ENCODE assay signal across 10 cellular contexts in the genomic region with DNA sequence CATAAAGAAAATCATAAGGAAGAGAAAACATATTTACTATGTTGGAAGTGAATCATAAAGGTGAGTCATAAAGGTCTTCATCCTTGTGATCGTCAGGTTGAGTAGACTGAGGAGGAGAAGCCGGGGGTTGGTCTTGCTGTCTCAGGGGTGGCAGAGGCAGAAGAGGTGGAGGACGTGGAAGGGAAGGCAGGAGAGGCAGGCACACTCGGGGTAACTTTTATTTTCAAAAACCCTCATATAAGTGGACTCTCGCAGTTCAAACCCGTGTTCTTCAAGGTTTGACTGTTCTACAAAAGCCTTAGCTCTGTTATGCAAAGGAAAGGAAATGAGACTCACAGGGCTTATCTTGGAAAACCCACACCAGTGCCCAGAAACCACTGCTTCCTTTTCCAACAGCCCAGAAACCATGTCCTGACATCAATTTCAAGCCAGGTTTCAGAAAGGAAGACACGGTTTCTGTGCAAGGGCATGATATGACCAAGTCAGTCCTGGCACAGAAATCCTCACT. TPM values are rescaled to one million over a fixed set of nuclear protein-coding genes. Genes with fewer than 3 reads are reported as not detected.
DNase-seq lines count a peak whose midpoint lies in the region; ATAC-seq, FAIRE-seq and TF ChIP-seq lines count a peak whose summit lies in the region.
"Had no signal": no experiment of that assay in that cellular context is flagged by ENCODE, and none has a peak within 500 bp of the region (broad histone marks: within the 10 kb centered on the region; RNA-seq: fewer than 3 reads in every experiment).

No MANE protein-coding gene starts in this region.

- H3K79me2 ChIP-seq in K562 (ENCODE audit: control insufficient read depth, insufficient read depth, low read length) = no peaks in the 10 kb centered on the region

- BruUV-seq in K562 (replicated peaks; lab: Mats Ljungman, UMichigan) = no TSS peak

- ATAC-seq in K562 (no peak), GM21576 (IDR thresholded peaks at IDR 0.05; ENCODE audit: unreplicated experiment) (no peak)

- H3K36me3 ChIP-seq in K562 (ENCODE audit: control insufficient read depth, insufficient read depth, low read length) = no peaks in the 10 kb centered on the region

- H3K27me3 ChIP-seq in K562 (ENCODE audit: control insufficient read depth in 2 of 2, insufficient read depth in 2 of 2, low read length in 2 of 2) = peaks cover 10 to 19% of the 10 kb centered on the region in 2 experiments; a peak in 4 of 5 replicates

- TF ChIP-seq EP300 in K562 (IDR thresholded peaks at IDR 0.05; ENCODE audit: low read length) = no peak

- H3K27ac ChIP-seq in K562 (ENCODE audit: extremely low read depth, low read depth, low read length) = no peak overlapping the region
- H3K27ac ChIP-seq: 22Rv1 had no signal

- no peaks in the 10 kb centered on the region for H3K9me3 ChIP-seq in K562 (replicated peaks; ENCODE audit: control insufficient read depth, insufficient read depth, low read depth, low read length)

- intact Hi-C loops in K562 (cut with micrococcal nuclease) = no loop called here

- in situ Hi-C loops in K562 (cut with MboI) = no loop called here

- TF ChIP-seq CTCF in K562 (IDR thresholded peaks at IDR 0.05 in 2 of 3, conservative IDR thresholded peaks at IDR 0.05 in 1 of 3; ENCODE audit: insufficient read depth in 2 of 3, low read depth in 1 of 3, low read length in 3 of 3) (no peak), GM10266 (IDR thresholded peaks at IDR 0.05; ENCODE audit: control insufficient read depth, insufficient read depth, low read depth, missing control alignments) (no peak)

- no peak overlapping the region for H3K9ac ChIP-seq in K562 (ENCODE audit: insufficient read depth in 1 of 2, low read depth in 2 of 2, low read length in 2 of 2)

- no peaks in the 10 kb centered on the region for H3K9me1 ChIP-seq in K562 (ENCODE audit: control insufficient read depth, insufficient read depth, low read length)

- H3K4me3 ChIP-seq in K562 = no peak overlapping the region

- H4K20me1 ChIP-seq in K562 (replicated peaks; ENCODE audit: control insufficient read depth, insufficient read depth, low read length) = no peaks in the 10 kb centered on the region

- no peak for FAIRE-seq in K562 (lab: Jason Lieb, UNC)

- DNase-seq in DMS53 (lab: John Stamatoyannopoulos, UW) (peak; percentile 50), DMS53 treated with DMSO at 0.1 percent for 48 hours (lab: John Stamatoyannopoulos, UW; ENCODE audit: unreplicated experiment) (no peak), SKM-1 treated with dmso at 0.1 percent for 144 hours (lab: John Stamatoyannopoulos, UW; ENCODE audit: unreplicated experiment) (peak; percentile 11), K562 (ENCODE audit: extremely low read depth in 1 of 4, low spot score in 3 of 4) (no peak), NCI-H82 treated with DMSO at 0.1 percent for 48 hours (lab: John Stamatoyannopoulos, UW; ENCODE audit: unreplicated experiment) (no peak), GM10266 (ENCODE audit: extremely low spot score) (no peak)
- DNase-seq in stimulated activated CD8-positive, alpha-beta memory T cell treated with anti-CD3 and anti-CD28 coated beads, Interleukin-15, amount 100 ng/mL, for 4 hours (ENCODE audit: low read depth in 2 of 2) = peak; percentile 2 to 4
- DNase-seq: NCI-H2107 had no signal

- TF ChIP-seq RAD21 in K562 (CRISPR knock-in tag; conservative IDR thresholded peaks at IDR 0.05 in 1 of 2, IDR thresholded peaks at IDR 0.05 in 1 of 2) = no peak

- H3K4me1 ChIP-seq in K562 (replicated peaks in 1 of 2; ENCODE audit: control insufficient read depth in 2 of 2, insufficient read depth in 2 of 2, low read length in 2 of 2) = no peaks in the 10 kb centered on the region

- POLR2A ChIA-PET in K562 (lab: Yijun Ruan, JAX) = interaction anchor here (0.9 kb wide), 1 partner anchor 11 kb away, joined by 3 read pairs; no protein-coding TSS in a partner anchor

- CTCF ChIA-PET in K562 (lab: Yijun Ruan, JAX; ENCODE audit: low intra/inter-chr PET ratio) = no interaction called here

- 2% methylated on average over 7 of the region's 7 CpGs for WGBS in K562 (ENCODE audit: insufficient coverage, low coverage, missing lambda C conversion rate)

- H2AFZ ChIP-seq in K562 (ENCODE audit: low read depth, low read length) = no peak overlapping the region

- TF ChIP-seq POLR2A in K562 (conservative IDR thresholded peaks at IDR 0.05) = no peak

- no peak overlapping the region for H3K4me2 ChIP-seq in K562 (ENCODE audit: insufficient read depth, low read length)

TF ChIP-seq in K562, 482 proteins besides CTCF, POLR2A, EP300 and RAD21:
- TF ChIP-seq HDAC6 (IDR thresholded peaks at IDR 0.05; ENCODE audit: low read depth, low read length) = no peak
- TF ChIP-seq PTTG1 (tag; IDR thresholded peaks at IDR 0.05; ENCODE audit: low read depth) = no peak
- no peak for TF ChIP-seq KDM1A (IDR thresholded peaks at IDR 0.05)
- no peak for TF ChIP-seq HDAC3 (IDR thresholded peaks at IDR 0.05; ENCODE audit: borderline replicate concordance, partially characterized antibody)
- peak; percentile 39; the same call in 1 of the 2 replicates for TF ChIP-seq FOSL1 (tag; conservative IDR thresholded peaks at IDR 0.05)
- TF ChIP-seq, protein P1, sequence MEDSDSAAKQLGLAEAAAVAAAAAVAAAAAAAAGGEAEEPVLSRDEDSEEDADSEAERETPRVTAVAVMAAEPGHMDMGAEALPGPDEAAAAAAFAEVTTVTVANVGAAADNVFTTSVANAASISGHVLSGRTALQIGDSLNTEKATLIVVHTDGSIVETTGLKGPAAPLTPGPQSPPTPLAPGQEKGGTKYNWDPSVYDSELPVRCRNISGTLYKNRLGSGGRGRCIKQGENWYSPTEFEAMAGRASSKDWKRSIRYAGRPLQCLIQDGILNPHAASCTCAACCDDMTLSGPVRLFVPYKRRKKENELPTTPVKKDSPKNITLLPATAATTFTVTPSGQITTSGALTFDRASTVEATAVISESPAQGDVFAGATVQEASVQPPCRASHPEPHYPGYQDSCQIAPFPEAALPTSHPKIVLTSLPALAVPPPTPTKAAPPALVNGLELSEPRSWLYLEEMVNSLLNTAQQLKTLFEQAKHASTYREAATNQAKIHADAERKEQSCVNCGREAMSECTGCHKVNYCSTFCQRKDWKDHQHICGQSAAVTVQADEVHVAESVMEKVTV (CRISPR knock-in tag; IDR thresholded peaks at IDR 0.05) = no peak
- no peak for TF ChIP-seq HCFC1 (IDR thresholded peaks at IDR 0.05; ENCODE audit: low read depth, low read length)

RNA-seq across cellular contexts. Expression of gene SMCO2, which starts 14.0 kb away (rescaled TPM):
- total RNA-seq in K562 (2011; cell fraction: chromatin; rRNA removed; ENCODE audit: low replicate concordance) = not detected in 2 replicates
- total RNA-seq in K562 (2011; cell fraction: nucleolus; rRNA removed) = not detected in 2 replicates
- not detected in 2 replicates for total RNA-seq in K562 (2011; cell fraction: nucleoplasm; rRNA removed)
- total RNA-seq in K562 (2014; rRNA removed) (not detected in 2 replicates), K562 (2014; rRNA removed; fragmentation: Illumina TruSeq; extraction: Trizol) (not detected in 2 replicates), K562 (2015; rRNA removed; fragmentation: Illumina TruSeq; extraction: Trizol) (not detected in 2 replicates), K562 (2021) (not detected in 2 replicates)
- polyA plus RNA-seq in K562 (2011; rRNA removed) (not detected in 2 replicates), K562 (2014; fragmentation: Illumina TruSeq; extraction: Trizol) (not detected in 2 replicates), K562 (2014; fragmentation: Nextera tagmentation; extraction: Ambion mirVana) (not detected), K562 (2014; rRNA removed) (not detected in 2 replicates)
- polyA plus RNA-seq in K562 (2011; cell fraction: cytosol; rRNA removed) = not detected in 2 replicates
- not detected in 2 replicates for polyA plus RNA-seq in K562 (2011; cell fraction: nucleus; rRNA removed)
- polyA plus RNA-seq in K562 (2012) = not detected in 2 replicates
- polyA minus RNA-seq in K562 (2011; rRNA and poly(A)+ RNA removed) = not detected in 2 replicates
- not detected in 2 replicates for polyA minus RNA-seq in K562 (2011; cell fraction: cytosol; rRNA and poly(A)+ RNA removed)
- not detected in 2 replicates for polyA minus RNA-seq in K562 (2011; cell fraction: nucleus; rRNA and poly(A)+ RNA removed)

Comparison
In these comparisons a context has a peak if more than half of its experiments do, and no peak if none do; other contexts are left out.
1. DNase-seq: peak in DMS53 (single experiment), SKM-1 treated with dmso at 0.1 percent for 144 hours (single experiment) and stimulated activated CD8-positive, alpha-beta memory T cell treated with anti-CD3 and anti-CD28 coated beads, Interleukin-15, amount 100 ng/mL, for 4 hours (2 of 2); none in DMS53 treated with DMSO at 0.1 percent for 48 hours (single experiment), K562 (0 of 4), NCI-H82 treated with DMSO at 0.1 percent for 48 hours (single experiment) and GM10266 (single experiment).